Comparison of ENCODE assay signal across 10 cellular contexts in genomic region chr13:32905063-32905863, GRCh38.
DNase-seq lines count a peak whose midpoint lies in the region; ATAC-seq, FAIRE-seq and TF ChIP-seq lines count a peak whose summit lies in the region.
"Had no signal": no experiment of that assay in that cellular context is flagged by ENCODE, and none has a peak within 500 bp of the region (broad histone marks: within the 10 kb centered on the region; RNA-seq: fewer than 3 reads in every experiment).

No MANE protein-coding gene starts in this region.

- H3K27me3 Mint-ChIP-seq in activated naive CD4-positive, alpha-beta T cell treated with anti-CD3 and anti-CD28 coated beads, Interleukin-2, amount 50 U/mL, for 24 hours: no peaks in the 10 kb centered on the region
- H3K27me3 Mint-ChIP-seq in activated T-helper 17 cell treated with anti-CD3 and anti-CD28 coated beads, Interleukin-2, amount 50 U/mL, for 72 hours: peaks cover 18% of the 10 kb centered on the region
- peaks cover 17% of the 10 kb centered on the region for H3K27me3 Mint-ChIP-seq in stimulated activated naive CD8-positive, alpha-beta T cell treated with anti-CD3 and anti-CD28 coated beads, Interleukin-15, amount 100 ng/mL, for 72 hours

- CTCF ChIA-PET in HepG2 (lab: Yijun Ruan, JAX; ENCODE audit: low intra/inter-chr PET ratio, low total read pairs): no interaction called here

- no peak for DNase-seq in activated naive CD4-positive, alpha-beta T cell treated with anti-CD3 and anti-CD28 coated beads, Interleukin-2, amount 50 U/mL, for 16 hours
- DNase-seq in stimulated activated naive CD8-positive, alpha-beta T cell treated with anti-CD3 and anti-CD28 coated beads, Interleukin-15, amount 100 ng/mL, for 72 hours: peak; percentile 50 to 54
- DNase-seq in HepG2 (ENCODE audit: low spot score) (no peak), DMS 273 treated with DMSO at 0.1 percent for 48 hours (lab: John Stamatoyannopoulos, UW) (no peak)
- DNase-seq: CD8-positive, alpha-beta memory T cell; upper lobe of right lung had no signal

- POLR2A ChIA-PET in HepG2 (lab: Yijun Ruan, JAX): no interaction called here

- no peaks in the 10 kb centered on the region for H3K79me2 ChIP-seq in HepG2 (ENCODE audit: insufficient read depth, low read length)

- no peaks in the 10 kb centered on the region; a peak in 2 of 5 replicates for H3K27me3 ChIP-seq in HepG2 (ENCODE audit: control insufficient read depth in 1 of 2, insufficient read depth in 2 of 2, low read length in 2 of 2)
- H3K27me3 ChIP-seq: upper lobe of right lung had no signal

- TF ChIP-seq EP300 in HepG2 (IDR thresholded peaks at IDR 0.05; ENCODE audit: low read depth in 2 of 2, low read length in 2 of 2) (no peak), HepG2 (CRISPR knock-in tag; IDR thresholded peaks at IDR 0.05; ENCODE audit: borderline replicate concordance) (no peak)

- H3K27ac ChIP-seq in HepG2 (ENCODE audit: extremely low read length, insufficient read depth, low read length): no peak overlapping the region
- H3K27ac ChIP-seq: upper lobe of right lung had no signal

- no peaks in the 10 kb centered on the region for H3K36me3 Mint-ChIP-seq in activated naive CD4-positive, alpha-beta T cell treated with anti-CD3 and anti-CD28 coated beads, Interleukin-2, amount 50 U/mL, for 24 hours
- no peaks in the 10 kb centered on the region for H3K36me3 Mint-ChIP-seq in activated T-helper 17 cell treated with anti-CD3 and anti-CD28 coated beads, Interleukin-2, amount 50 U/mL, for 72 hours (ENCODE audit: low read depth)
- H3K36me3 Mint-ChIP-seq: CD8-positive, alpha-beta memory T cell had no signal

- H3K9me3 ChIP-seq in HepG2 (ENCODE audit: low read length): no peaks in the 10 kb centered on the region
- H3K9me3 ChIP-seq: upper lobe of right lung had no signal

- intact Hi-C loops in HepG2 (cut with micrococcal nuclease; ENCODE audit: unreplicated experiment): no loop called here

- peak overlapping the region; percentile 61 for H3K4me3 Mint-ChIP-seq in activated naive CD4-positive, alpha-beta T cell treated with anti-CD3 and anti-CD28 coated beads, Interleukin-2, amount 50 U/mL, for 24 hours
- H3K4me3 Mint-ChIP-seq in activated T-helper 17 cell treated with anti-CD3 and anti-CD28 coated beads, Interleukin-2, amount 50 U/mL, for 72 hours: peak overlapping the region; percentile 60
- peak overlapping the region; percentile 72 to 80 for H3K4me3 Mint-ChIP-seq in stimulated activated naive CD8-positive, alpha-beta T cell treated with anti-CD3 and anti-CD28 coated beads, Interleukin-15, amount 100 ng/mL, for 72 hours
- H3K4me3 Mint-ChIP-seq: CD8-positive, alpha-beta memory T cell had no signal

- no peak for TF ChIP-seq CTCF in HepG2 (CRISPR knock-in tag; IDR thresholded peaks at IDR 0.05)

- H3K27ac Mint-ChIP-seq in activated naive CD4-positive, alpha-beta T cell treated with anti-CD3 and anti-CD28 coated beads, Interleukin-2, amount 50 U/mL, for 24 hours: peak overlapping the region; percentile 88
- H3K27ac Mint-ChIP-seq in activated T-helper 17 cell treated with anti-CD3 and anti-CD28 coated beads, Interleukin-2, amount 50 U/mL, for 72 hours: peak overlapping the region; percentile 80
- H3K27ac Mint-ChIP-seq in stimulated activated naive CD8-positive, alpha-beta T cell treated with anti-CD3 and anti-CD28 coated beads, Interleukin-15, amount 100 ng/mL, for 72 hours: peak overlapping the region; percentile 96
- H3K27ac Mint-ChIP-seq: CD8-positive, alpha-beta memory T cell had no signal

- TF ChIP-seq RAD21 in HepG2 (CRISPR knock-in tag; IDR thresholded peaks at IDR 0.05): no peak

- H2AFZ ChIP-seq in HepG2 (ENCODE audit: low read length): no peak overlapping the region

- BruUV-seq in HepG2 (replicated peaks; lab: Mats Ljungman, UMichigan): no TSS peak

- no peaks in the 10 kb centered on the region for H4K20me1 ChIP-seq in HepG2 (ENCODE audit: insufficient read depth, low read length)

- H3K4me2 ChIP-seq in HepG2 (ENCODE audit: low read depth, low read length): no peak overlapping the region

- H3K4me1 Mint-ChIP-seq in activated naive CD4-positive, alpha-beta T cell treated with anti-CD3 and anti-CD28 coated beads, Interleukin-2, amount 50 U/mL, for 24 hours: peaks cover 18% of the 10 kb centered on the region
- peaks cover 10% of the 10 kb centered on the region for H3K4me1 Mint-ChIP-seq in activated T-helper 17 cell treated with anti-CD3 and anti-CD28 coated beads, Interleukin-2, amount 50 U/mL, for 72 hours
- H3K4me1 Mint-ChIP-seq in stimulated activated naive CD8-positive, alpha-beta T cell treated with anti-CD3 and anti-CD28 coated beads, Interleukin-15, amount 100 ng/mL, for 72 hours: peaks cover 67% of the 10 kb centered on the region

- in situ Hi-C loops in HepG2 (cut with HindIII; ENCODE audit: extremely low pct_ligation_motif_present, low pct_unique_long_range_greater_than_20kb): no loop called here

- ATAC-seq in HG03520 (IDR thresholded peaks at IDR 0.05; ENCODE audit: unreplicated experiment) (peak; percentile 68), HepG2 (no peak), GM19328 (IDR thresholded peaks at IDR 0.05; ENCODE audit: unreplicated experiment) (no peak)
- ATAC-seq in activated T-helper 17 cell treated with anti-CD3 and anti-CD28 coated beads, Interleukin-2, amount 50 U/mL, for 72 hours (replicated peaks): peak; percentile 95
- peak; percentile 98 for ATAC-seq in stimulated activated naive CD8-positive, alpha-beta T cell treated with anti-CD3 and anti-CD28 coated beads, Interleukin-15, amount 100 ng/mL, for 72 hours
- ATAC-seq: upper lobe of right lung had no signal

- H3K36me3 ChIP-seq in HepG2 (replicated peaks in 1 of 2; ENCODE audit: control insufficient read depth in 1 of 2, insufficient read depth in 2 of 2, low read length in 2 of 2): no peaks in the 10 kb centered on the region
- H3K36me3 ChIP-seq: upper lobe of right lung had no signal

- WGBS in HepG2 (ENCODE audit: low lambda C conversion rate): 17% methylated on average over 6 of the region's 6 CpGs

- no peak overlapping the region for H3K9ac ChIP-seq in HepG2 (ENCODE audit: insufficient read depth, low read depth, low read length)

- H3K4me1 ChIP-seq in HepG2 (ENCODE audit: insufficient read depth, low read length): no peaks in the 10 kb centered on the region
- H3K4me1 ChIP-seq: upper lobe of right lung had no signal

- FAIRE-seq in HepG2 (lab: Jason Lieb, UNC): no peak

- H3K4me3 ChIP-seq in HepG2 (replicated peaks in 1 of 3; ENCODE audit: insufficient read depth in 1 of 3, low read depth in 2 of 3, low read length in 3 of 3): no peak overlapping the region
- H3K4me3 ChIP-seq: upper lobe of right lung had no signal

- no peak for TF ChIP-seq POLR2A in HepG2 (IDR thresholded peaks at IDR 0.05; ENCODE audit: insufficient read depth in 1 of 2, low read depth in 2 of 2, low read length in 2 of 2)

- no peaks in the 10 kb centered on the region for H3K9me3 Mint-ChIP-seq in activated naive CD4-positive, alpha-beta T cell treated with anti-CD3 and anti-CD28 coated beads, Interleukin-2, amount 50 U/mL, for 24 hours
- no peaks in the 10 kb centered on the region for H3K9me3 Mint-ChIP-seq in activated T-helper 17 cell treated with anti-CD3 and anti-CD28 coated beads, Interleukin-2, amount 50 U/mL, for 72 hours
- H3K9me3 Mint-ChIP-seq in stimulated activated naive CD8-positive, alpha-beta T cell treated with anti-CD3 and anti-CD28 coated beads, Interleukin-15, amount 100 ng/mL, for 72 hours: peaks cover 0 to 11% of the 10 kb centered on the region in 2 donors

TF ChIP-seq in HepG2, 621 proteins besides CTCF, POLR2A, EP300 and RAD21:
- TF ChIP-seq ZNF10 (CRISPR knock-in tag; IDR thresholded peaks at IDR 0.05; ENCODE audit: borderline replicate concordance, low read depth) (no peak), ZBTB7B (CRISPR knock-in tag; IDR thresholded peaks at IDR 0.05) (no peak), ZBTB10 (CRISPR knock-in tag; IDR thresholded peaks at IDR 0.05; ENCODE audit: borderline replicate concordance) (no peak), IRX3 (CRISPR knock-in tag; IDR thresholded peaks at IDR 0.05; ENCODE audit: borderline replicate concordance, low read depth) (no peak), KAT8 (CRISPR knock-in tag; IDR thresholded peaks at IDR 0.05) (no peak)

Comparison
In these comparisons a context has a peak if more than half of its experiments do, and no peak if none do; other contexts are left out.
1. DNase-seq: peak in stimulated activated naive CD8-positive, alpha-beta T cell treated with anti-CD3 and anti-CD28 coated beads, Interleukin-15, amount 100 ng/mL, for 72 hours (2 of 2); none in activated naive CD4-positive, alpha-beta T cell treated with anti-CD3 and anti-CD28 coated beads, Interleukin-2, amount 50 U/mL, for 16 hours (single experiment), HepG2 (single experiment) and DMS 273 treated with DMSO at 0.1 percent for 48 hours (single experiment).
2. ATAC-seq: peak in HG03520 (single experiment), activated T-helper 17 cell treated with anti-CD3 and anti-CD28 coated beads, Interleukin-2, amount 50 U/mL, for 72 hours (single experiment) and stimulated activated naive CD8-positive, alpha-beta T cell treated with anti-CD3 and anti-CD28 coated beads, Interleukin-15, amount 100 ng/mL, for 72 hours (single experiment); none in HepG2 (single experiment) and GM19328 (single experiment).
3. Peak in every context shown above with its lines, with median percentiles within 50 percentile points of each other: H3K27ac Mint-ChIP-seq and H3K4me3 Mint-ChIP-seq.